ENCODE assay signal across 25 cellular contexts in genomic region chr15:33825453-33825852, GRCh38.
"Had no signal": no experiment of that assay in that cellular context is flagged by ENCODE, and none has a peak within 500 bp of the region (broad histone marks: within the 10 kb centered on the region; RNA-seq: fewer than 3 reads in every experiment).

No MANE protein-coding gene starts in this region.

- H3K36me3 ChIP-seq: colonic mucosa, esophagus squamous epithelium, heart left ventricle, heart right ventricle had no signal

- H3K9me3 Mint-ChIP-seq: dendritic cell treated with granulocyte-macrophage colony-stimulating factor and Interleukin-4, amounts not matched to agents 40 ng/mL and 50 ng/mL, for 4 days; effector memory CD8-positive, alpha-beta T cell; endodermal cell had no signal

- DNase-seq: colonic mucosa; cortex of kidney; dermis blood vessel endothelial cell; dorsolateral prefrontal cortex; effector CD4-positive, alpha-beta T cell; effector CD8-positive, alpha-beta T cell; effector memory CD4-positive, alpha-beta T cell; effector memory CD8-positive, alpha-beta T cell; endodermal cell; erythroblast; esophagus squamous epithelium; foreskin fibroblast; foreskin keratinocyte; foreskin melanocyte; gastrocnemius medialis; glutamatergic neuron; head of caudate nucleus; heart left ventricle; heart right ventricle had no signal

- H3K4me1 ChIP-seq: colonic mucosa, esophagus muscularis mucosa, esophagus squamous epithelium, foreskin keratinocyte, gastrocnemius medialis, gastroesophageal sphincter, heart left ventricle, heart right ventricle had no signal

- H3K27me3 Mint-ChIP-seq: dendritic cell treated with granulocyte-macrophage colony-stimulating factor and Interleukin-4, amounts not matched to agents 40 ng/mL and 50 ng/mL, for 4 days had no signal

- H3K4me3 ChIP-seq: colonic mucosa, coronary artery, dorsolateral prefrontal cortex, esophagus muscularis mucosa, esophagus squamous epithelium, gastrocnemius medialis, gastroesophageal sphincter, heart left ventricle, heart right ventricle had no signal

- H3K27me3 ChIP-seq: colonic mucosa, dorsolateral prefrontal cortex, esophagus muscularis mucosa, esophagus squamous epithelium, gastrocnemius medialis, gastroesophageal sphincter, heart left ventricle had no signal

- H3K4me3 Mint-ChIP-seq: dendritic cell treated with granulocyte-macrophage colony-stimulating factor and Interleukin-4, amounts not matched to agents 40 ng/mL and 50 ng/mL, for 4 days; effector memory CD8-positive, alpha-beta T cell; endodermal cell had no signal

- ATAC-seq: effector memory CD8-positive, alpha-beta T cell; esophagus mucosa; foreskin keratinocyte; gastrocnemius medialis; gastroesophageal sphincter; heart left ventricle; heart right ventricle had no signal

- H3K27ac Mint-ChIP-seq: dendritic cell treated with granulocyte-macrophage colony-stimulating factor and Interleukin-4, amounts not matched to agents 40 ng/mL and 50 ng/mL, for 4 days; effector memory CD8-positive, alpha-beta T cell; endodermal cell had no signal

- H3K27ac ChIP-seq: colonic mucosa, coronary artery, dorsolateral prefrontal cortex, epithelial cell of prostate, esophagus muscularis mucosa, esophagus squamous epithelium, foreskin keratinocyte, gastrocnemius medialis, gastroesophageal sphincter, heart left ventricle, heart right ventricle had no signal

- H3K9me3 ChIP-seq: colonic mucosa, esophagus squamous epithelium, gastrocnemius medialis had no signal
